Comparison of ENCODE assay signal across 26 cellular contexts in the genomic region with DNA sequence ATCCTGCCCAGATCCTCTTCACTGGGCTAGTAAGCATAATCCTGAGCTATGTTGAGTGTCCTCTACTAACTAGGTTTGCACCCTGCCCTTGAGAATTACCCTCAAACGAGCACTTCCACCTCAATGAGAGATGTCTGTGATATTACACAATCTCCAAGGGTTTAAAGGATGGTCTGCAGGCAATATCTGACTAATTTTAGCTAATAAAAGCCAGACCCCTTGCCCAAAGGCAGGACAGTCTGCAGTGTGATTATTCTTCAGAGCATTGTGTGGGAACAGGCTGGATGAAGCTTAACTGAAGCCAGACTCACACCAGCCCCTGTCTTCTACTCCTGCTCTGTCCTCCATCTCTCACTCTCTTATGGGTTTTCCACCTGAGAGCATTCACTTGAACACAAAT.
"Had no signal": no experiment of that assay in that cellular context is flagged by ENCODE, and none has a peak within 500 bp of the region (broad histone marks: within the 10 kb centered on the region; RNA-seq: fewer than 3 reads in every experiment).

No MANE protein-coding gene starts in this region.

- DNase-seq: head of caudate nucleus; hippocampal formation; kidney; left colon; left ventricle myocardium inferior; mesendoderm; midbrain; mucosa of descending colon; naive thymus-derived CD4-positive, alpha-beta T cell; ovary; retina; right cardiac atrium; spleen; stimulated activated CD4-positive, alpha-beta T cell treated with anti-CD3 and anti-CD28 coated beads, Interleukin-4, amount 100 ng/mL, for 24 hours; stimulated activated naive CD4-positive, alpha-beta T cell treated with Interleukin-2 at 50 U/mL for 16 hours; stomach; tibial artery; uterus had no signal

- H3K27me3 Mint-ChIP-seq: naive thymus-derived CD4-positive, alpha-beta T cell; natural killer cell treated with Interleukin-12 subunit alpha and Interleukin-12 subunit beta and Interleukin-15 and Interleukin-18, amount 100 ng/mL, for 72 hours; stimulated activated memory B cell treated with anti-CD40 and anti-IgM and Interleukin-4, amounts not matched to agents 10 μg/mL and 1 μg/mL and 100 μg/mL, for 72 hours; type B pancreatic cell had no signal

- H3K9me3 ChIP-seq: mucosa of descending colon, ovary, prostate gland, uterus had no signal

- H3K27ac ChIP-seq: left ventricle myocardium inferior, ovary, prostate gland, skin epidermis, spleen, stomach, thoracic aorta, tibial artery, uterus had no signal

- H3K4me3 ChIP-seq: left ventricle myocardium inferior, lung, mucosa of descending colon, ovary, prostate gland, skin epidermis, spleen, stomach, thoracic aorta, tibial artery, uterus had no signal

- H3K4me3 Mint-ChIP-seq: naive thymus-derived CD4-positive, alpha-beta T cell; natural killer cell treated with Interleukin-12 subunit alpha and Interleukin-12 subunit beta and Interleukin-15 and Interleukin-18, amount 100 ng/mL, for 72 hours; stimulated activated memory B cell treated with anti-CD40 and anti-IgM and Interleukin-4, amounts not matched to agents 10 μg/mL and 1 μg/mL and 100 μg/mL, for 72 hours; type B pancreatic cell had no signal

- ATAC-seq: left colon; mucosa of descending colon; naive thymus-derived CD4-positive, alpha-beta T cell; natural killer cell treated with Interleukin-12 subunit alpha and Interleukin-12 subunit beta and Interleukin-15 and Interleukin-18, amount 100 ng/mL, for 72 hours; right cardiac atrium; sciatic nerve; stimulated activated memory B cell treated with anti-CD40 and anti-IgM and Interleukin-4, amounts not matched to agents 10 μg/mL and 1 μg/mL and 100 μg/mL, for 72 hours had no signal

- H3K27ac Mint-ChIP-seq: naive thymus-derived CD4-positive, alpha-beta T cell; natural killer cell treated with Interleukin-12 subunit alpha and Interleukin-12 subunit beta and Interleukin-15 and Interleukin-18, amount 100 ng/mL, for 72 hours; stimulated activated memory B cell treated with anti-CD40 and anti-IgM and Interleukin-4, amounts not matched to agents 10 μg/mL and 1 μg/mL and 100 μg/mL, for 72 hours; type B pancreatic cell had no signal

- H3K4me1 Mint-ChIP-seq: naive thymus-derived CD4-positive, alpha-beta T cell; stimulated activated memory B cell treated with anti-CD40 and anti-IgM and Interleukin-4, amounts not matched to agents 10 μg/mL and 1 μg/mL and 100 μg/mL, for 72 hours had no signal

- H3K27me3 ChIP-seq: ovary, spleen, stomach, tibial artery, uterus had no signal

- H3K36me3 ChIP-seq: left ventricle myocardium inferior, ovary, prostate gland, spleen, stomach, thoracic aorta, tibial artery, uterus had no signal

- H3K4me1 ChIP-seq: left ventricle myocardium inferior, prostate gland, spleen, stomach, tibial artery, uterus had no signal

- H3K9me3 Mint-ChIP-seq: type B pancreatic cell had no signal
